Comparison of ENCODE assay signal across 1 cellular context in the genomic region with DNA sequence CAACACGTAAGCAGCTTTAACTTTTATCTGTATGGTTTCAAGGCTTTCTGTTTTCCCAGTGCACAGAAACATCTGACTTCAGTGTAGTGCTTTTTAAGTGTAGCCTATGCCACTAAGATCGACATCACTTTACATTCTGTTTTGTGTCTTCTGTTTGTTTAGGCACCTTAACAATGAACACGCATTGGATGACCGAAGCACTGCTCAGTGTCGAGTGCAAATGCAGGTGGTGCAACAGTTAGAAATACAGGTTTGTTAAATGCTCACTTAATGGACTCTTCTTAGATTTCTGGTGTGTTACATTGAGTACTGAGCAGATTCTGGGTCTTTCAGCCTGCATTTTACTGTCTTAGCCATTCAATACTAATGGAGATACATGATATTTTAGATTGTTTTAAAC.
TF ChIP-seq lines count a peak whose summit lies in the region.

No MANE protein-coding gene starts in this region.

TF ChIP-seq in GM12878, 131 proteins besides CTCF, POLR2A, EP300 and RAD21 (continued from another document):
- TF ChIP-seq ATF2 (IDR thresholded peaks at IDR 0.05; ENCODE audit: low read length), result no peak
- TF ChIP-seq MEF2A (IDR thresholded peaks at IDR 0.05; ENCODE audit: insufficient read depth, low read depth, low read length), result no peak
- TF ChIP-seq CREB1 (IDR thresholded peaks at IDR 0.05; ENCODE audit: low read depth), result no peak
- TF ChIP-seq, protein P1, sequence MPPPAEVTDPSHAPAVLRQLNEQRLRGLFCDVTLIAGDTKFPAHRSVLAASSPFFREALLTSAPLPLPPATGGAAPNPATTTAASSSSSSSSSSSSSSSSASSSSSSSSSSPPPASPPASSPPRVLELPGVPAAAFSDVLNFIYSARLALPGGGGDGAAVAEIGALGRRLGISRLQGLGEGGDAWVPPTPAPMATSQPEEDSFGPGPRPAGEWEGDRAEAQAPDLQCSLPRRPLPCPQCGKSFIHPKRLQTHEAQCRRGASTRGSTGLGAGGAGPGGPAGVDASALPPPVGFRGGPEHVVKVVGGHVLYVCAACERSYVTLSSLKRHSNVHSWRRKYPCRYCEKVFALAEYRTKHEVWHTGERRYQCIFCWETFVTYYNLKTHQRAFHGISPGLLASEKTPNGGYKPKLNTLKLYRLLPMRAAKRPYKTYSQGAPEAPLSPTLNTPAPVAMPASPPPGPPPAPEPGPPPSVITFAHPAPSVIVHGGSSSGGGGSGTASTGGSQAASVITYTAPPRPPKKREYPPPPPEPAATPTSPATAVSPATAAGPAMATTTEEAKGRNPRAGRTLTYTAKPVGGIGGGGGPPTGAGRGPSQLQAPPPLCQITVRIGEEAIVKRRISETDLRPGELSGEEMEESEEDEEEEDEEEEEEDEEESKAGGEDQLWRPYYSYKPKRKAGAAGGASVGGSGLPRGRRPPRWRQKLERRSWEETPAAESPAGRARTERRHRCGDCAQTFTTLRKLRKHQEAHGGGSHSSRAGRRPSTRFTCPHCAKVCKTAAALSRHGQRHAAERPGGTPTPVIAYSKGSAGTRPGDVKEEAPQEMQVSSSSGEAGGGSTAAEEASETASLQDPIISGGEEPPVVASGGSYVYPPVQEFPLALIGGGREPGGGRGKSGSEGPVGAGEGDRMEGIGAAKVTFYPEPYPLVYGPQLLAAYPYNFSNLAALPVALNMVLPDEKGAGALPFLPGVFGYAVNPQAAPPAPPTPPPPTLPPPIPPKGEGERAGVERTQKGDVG (CRISPR knock-in tag; IDR thresholded peaks at IDR 0.05), result no peak
- TF ChIP-seq IKZF2 (IDR thresholded peaks at IDR 0.05), result no peak
- TF ChIP-seq NFYA (IDR thresholded peaks at IDR 0.05; ENCODE audit: borderline replicate concordance, low read depth, low read length), result no peak
- TF ChIP-seq TCF3 (IDR thresholded peaks at IDR 0.05; ENCODE audit: borderline replicate concordance, insufficient read depth, low read depth, low read length), result no peak
